28 cellular contexts compared by ENCODE assay signal in genomic region chr10:72049969-72050781, GRCh38. TPM values are rescaled to one million over a fixed set of nuclear protein-coding genes. Genes with fewer than 3 reads are reported as not detected.
DNase-seq lines count a peak whose midpoint lies in the region; ATAC-seq and TF ChIP-seq lines count a peak whose summit lies in the region.
"Had no signal": no experiment of that assay in that cellular context is flagged by ENCODE, and none has a peak within 500 bp of the region (broad histone marks: within the 10 kb centered on the region; RNA-seq: fewer than 3 reads in every experiment).

No MANE protein-coding gene starts in this region.

- H3K9ac ChIP-seq in GM23248 (no peak overlapping the region), endodermal cell (ENCODE audit: extremely low read depth, low read length, poor library complexity, severe bottlenecking) (no peak overlapping the region)

- DNase-seq in BE2C (peak; percentile 39), GM23248 (peak; percentile 18), OCI-LY7 (ENCODE audit: low spot score) (peak; percentile 13), endodermal cell (peak; percentile 74), NCI-H1092 treated with DMSO at 0.1 percent for 48 hours (lab: John Stamatoyannopoulos, UW) (no peak)
- no peak for DNase-seq in effector CD4-positive, alpha-beta T cell
- DNase-seq: activated CD4-positive, alpha-beta T cell treated with anti-CD3 and anti-CD28 coated beads for 4 hours; activated naive CD4-positive, alpha-beta T cell treated with anti-CD3 and anti-CD28 coated beads for 36 hours; activated T-cell treated with anti-CD3 and anti-CD28 coated beads, Interleukin-2, amount 50 U/mL, for 48 hours; caudate nucleus; CD4-positive, alpha-beta T cell; DMS53; islet precursor cell; NCI-H1417 treated with DMSO at 0.1 percent for 48 hours; NCI-H2171 treated with DMSO at 0.1 percent for 48 hours; NCI-H69; PC-3; SIG-M5; stimulated activated CD4-positive, alpha-beta T cell treated with anti-CD3 and anti-CD28 coated beads, Interleukin-1b, Interleukin-23, amount 100 ng/mL, for 48 hours; tibial artery had no signal

- in situ Hi-C loops in GM23248 (cut with MboI) = loop anchor here (5.0 kb wide), 1 partner anchor 103 kb away; no protein-coding TSS in a partner anchor

- POLR2A ChIA-PET in OCI-LY7 (lab: Charles Lee) = interaction anchor here (1.4 kb wide), 1 partner anchor 12 kb away, joined by 3 read pairs; no protein-coding TSS in a partner anchor

- no peaks in the 10 kb centered on the region for H3K27me3 Mint-ChIP-seq in endodermal cell (ENCODE audit: insufficient read depth)
- H3K27me3 Mint-ChIP-seq: CD4-positive, alpha-beta T cell had no signal

- H2AFZ ChIP-seq in GM23248 (no peak overlapping the region), OCI-LY7 (ENCODE audit: low read length) (no peak overlapping the region)

- peaks cover 10% of the 10 kb centered on the region for H3K9me3 Mint-ChIP-seq in endodermal cell
- H3K9me3 Mint-ChIP-seq: CD4-positive, alpha-beta T cell had no signal

- H4K20me1 ChIP-seq in GM23248 (ENCODE audit: insufficient read depth) (no peaks in the 10 kb centered on the region), OCI-LY7 (ENCODE audit: insufficient read depth, low read length) (no peaks in the 10 kb centered on the region)

- H3K4me1 Mint-ChIP-seq in endodermal cell = peaks cover 6% of the 10 kb centered on the region
- H3K4me1 Mint-ChIP-seq: stimulated activated effector memory CD8-positive, alpha-beta T cell treated with anti-CD3 and anti-CD28 coated beads, Interleukin-12 subunit alpha, Interleukin-12 subunit beta, amount 100 ng/mL, for 72 hours had no signal

- H3K27me3 ChIP-seq in BE2C = no peaks in the 10 kb centered on the region
- no peaks in the 10 kb centered on the region for H3K27me3 ChIP-seq in GM23248 (replicated peaks; ENCODE audit: insufficient read depth)
- H3K27me3 ChIP-seq in endodermal cell (ENCODE audit: control insufficient read depth, insufficient read depth, low read length, poor library complexity, severe bottlenecking) = no peaks in the 10 kb centered on the region
- H3K27me3 ChIP-seq: ascending aorta had no signal

- H3K9me3 ChIP-seq in BE2C (no peaks in the 10 kb centered on the region), GM23248 (ENCODE audit: low read depth) (no peaks in the 10 kb centered on the region), OCI-LY7 (ENCODE audit: low read length) (no peaks in the 10 kb centered on the region), endodermal cell (ENCODE audit: control insufficient read depth, low read length) (peaks cover 13% of the 10 kb centered on the region)
- H3K9me3 ChIP-seq: ascending aorta, prostate gland, tibial artery had no signal

- TF ChIP-seq CTCF in BE2C (IDR thresholded peaks at IDR 0.05; ENCODE audit: low read depth, low read length) (no peak), OCI-LY7 (conservative IDR thresholded peaks at IDR 0.05; ENCODE audit: low read length) (no peak), endodermal cell (conservative IDR thresholded peaks at IDR 0.05) (no peak)

- no peak overlapping the region for H3K4me3 Mint-ChIP-seq in endodermal cell
- H3K4me3 Mint-ChIP-seq: activated naive CD4-positive, alpha-beta T cell treated with anti-CD3 and anti-CD28 coated beads for 36 hours; CD4-positive, alpha-beta T cell; stimulated activated effector memory CD8-positive, alpha-beta T cell treated with anti-CD3 and anti-CD28 coated beads, Interleukin-12 subunit alpha, Interleukin-12 subunit beta, amount 100 ng/mL, for 72 hours had no signal

- CTCF ChIA-PET in OCI-LY7 (lab: Charles Lee; ENCODE audit: unreplicated experiment) = interaction anchor here (0.6 kb wide), 1 partner anchor 19 kb away, joined by 3 read pairs; no protein-coding TSS in a partner anchor

- intact Hi-C loops in OCI-LY7 (cut with micrococcal nuclease; ENCODE audit: unreplicated experiment) = no loop called here

- H3K27ac ChIP-seq in GM23248 (no peak overlapping the region), OCI-LY7 (ENCODE audit: low read depth, low read length, poor library complexity, severe bottlenecking) (no peak overlapping the region), endodermal cell (ENCODE audit: low read depth, low read length) (no peak overlapping the region)
- H3K27ac ChIP-seq: ascending aorta, epithelial cell of prostate, prostate gland, skin epidermis, tibial artery had no signal

- H3K4me1 ChIP-seq in BE2C = peaks cover 3% of the 10 kb centered on the region; the same call in 1 of the 2 replicates
- H3K4me1 ChIP-seq in GM23248 (ENCODE audit: insufficient read depth) = peaks cover 3% of the 10 kb centered on the region; the same call in 1 of the 2 replicates
- no peaks in the 10 kb centered on the region for H3K4me1 ChIP-seq in OCI-LY7 (ENCODE audit: insufficient read depth, low read length, poor library complexity, severe bottlenecking)
- no peaks in the 10 kb centered on the region for H3K4me1 ChIP-seq in endodermal cell (ENCODE audit: control insufficient read depth, insufficient read depth, low read length)
- H3K4me1 ChIP-seq: prostate gland had no signal

- H3K9me2 ChIP-seq in GM23248 (ENCODE audit: insufficient read depth) (no peaks in the 10 kb centered on the region), OCI-LY7 (ENCODE audit: insufficient read depth, low read length) (no peaks in the 10 kb centered on the region)

- no TSS peak for BruUV-seq in OCI-LY7 (replicated peaks; lab: Mats Ljungman, UMichigan)

- H3K79me2 ChIP-seq in GM23248 (ENCODE audit: insufficient read depth) = no peaks in the 10 kb centered on the region
- H3K79me2 ChIP-seq in OCI-LY7 (ENCODE audit: insufficient read depth, low read depth, low read length) = no peaks in the 10 kb centered on the region

- H3K4me3 ChIP-seq in BE2C (ENCODE audit: low read depth, low read length) (no peak overlapping the region), GM23248 (no peak overlapping the region), OCI-LY7 (ENCODE audit: low read depth, low read length, poor library complexity, severe bottlenecking) (no peak overlapping the region), endodermal cell (ENCODE audit: low read length) (no peak overlapping the region)
- H3K4me3 ChIP-seq: ascending aorta, lung, prostate gland, skin epidermis, tibial artery had no signal

- H3F3A ChIP-seq in GM23248 (ENCODE audit: insufficient read depth) = no peaks in the 10 kb centered on the region

- WGBS in GM23248 (ENCODE audit: low coverage in 1 of 2, low lambda C conversion rate in 2 of 2, missing lambda C conversion rate in 2 of 2), 2 experiments = 70 to 73% methylated on average over 5 of the region's 5 CpGs
- WGBS in endodermal cell (ENCODE audit: insufficient coverage in 1 of 2, insufficient read length in 1 of 2), 2 experiments = 70 to 77% methylated on average over 2 to 4 of the region's 5 CpGs

- H3K4me2 ChIP-seq in GM23248 (ENCODE audit: unreplicated experiment) (no peak overlapping the region), OCI-LY7 (ENCODE audit: low read length) (no peak overlapping the region)

- H3K27ac Mint-ChIP-seq in endodermal cell = no peak overlapping the region
- H3K27ac Mint-ChIP-seq: activated naive CD4-positive, alpha-beta T cell treated with anti-CD3 and anti-CD28 coated beads for 36 hours; CD4-positive, alpha-beta T cell; stimulated activated effector memory CD8-positive, alpha-beta T cell treated with anti-CD3 and anti-CD28 coated beads, Interleukin-12 subunit alpha, Interleukin-12 subunit beta, amount 100 ng/mL, for 72 hours had no signal

- H3K36me3 ChIP-seq in BE2C (no peaks in the 10 kb centered on the region), GM23248 (ENCODE audit: low read depth) (no peaks in the 10 kb centered on the region), OCI-LY7 (ENCODE audit: insufficient read depth, low read length) (no peaks in the 10 kb centered on the region), endodermal cell (ENCODE audit: control insufficient read depth, insufficient read depth, low read length) (no peaks in the 10 kb centered on the region)
- H3K36me3 ChIP-seq: ascending aorta, prostate gland, tibial artery had no signal

- ATAC-seq in HG03354 (IDR thresholded peaks at IDR 0.05; ENCODE audit: poor library complexity, severe bottlenecking, unreplicated experiment) = no peak
- no peak for ATAC-seq in HG02623 (IDR thresholded peaks at IDR 0.05; ENCODE audit: unreplicated experiment)
- ATAC-seq: PC-3; stimulated activated effector memory CD8-positive, alpha-beta T cell treated with anti-CD3 and anti-CD28 coated beads, Interleukin-12 subunit alpha, Interleukin-12 subunit beta, amount 100 ng/mL, for 72 hours had no signal

- H3K36me3 Mint-ChIP-seq in endodermal cell (ENCODE audit: low read depth) = no peaks in the 10 kb centered on the region
- H3K36me3 Mint-ChIP-seq: stimulated activated effector memory CD8-positive, alpha-beta T cell treated with anti-CD3 and anti-CD28 coated beads, Interleukin-12 subunit alpha, Interleukin-12 subunit beta, amount 100 ng/mL, for 72 hours had no signal

RNA-seq across cellular contexts. Expression of gene SPOCK2, which starts 38.2 kb away (rescaled TPM):
- polyA plus RNA-seq in BE2C (2012; ENCODE audit: insufficient read depth, insufficient read length, low read depth) = 1.4 TPM
- total RNA-seq in GM23248 (2014; rRNA removed; shearing (Covaris generic)) = not detected in 2 replicates
- polyA plus RNA-seq in GM23248 (2016; fragmentation: Nextera tagmentation; extraction: Ambion mirVana) = 0.04 TPM in 1 of 2 replicates, not detected in the other
- 0.76 and 2.2 TPM in 2 replicates for total RNA-seq in OCI-LY7 (2014; rRNA removed; shearing (Covaris generic))
- 6.3 and 7.5 TPM in 2 replicates for total RNA-seq in OCI-LY7 (2022)
- total RNA-seq in endodermal cell = 1 to 10 TPM; 1.6 to 3.7 TPM
- 2.2 TPM for polyA plus RNA-seq in endodermal cell (2013, experiment 1 of 2)
- polyA plus RNA-seq in endodermal cell (2013, experiment 2 of 2) = 3.2 TPM

Comparison
In these comparisons a context has a peak if more than half of its experiments do, and no peak if none do; other contexts are left out.
1. DNase-seq: peak in BE2C (single experiment), GM23248 (single experiment), OCI-LY7 (single experiment) and endodermal cell (single experiment); none in effector CD4-positive, alpha-beta T cell (single experiment) and NCI-H1092 treated with DMSO at 0.1 percent for 48 hours (single experiment).